1 cellular context compared by ENCODE assay signal in genomic region chr1:235129774-235130570, GRCh38.
TF ChIP-seq lines count a peak whose summit lies in the region.

No MANE protein-coding gene starts in this region.

TF ChIP-seq in H1, 55 proteins besides CTCF, POLR2A, EP300 and RAD21:
- no peak for TF ChIP-seq EGR1 (IDR thresholded peaks at IDR 0.05; ENCODE audit: borderline replicate concordance, low read depth, low read length)
- TF ChIP-seq JUN (IDR thresholded peaks at IDR 0.05; ENCODE audit: low read depth, low read length) = no peak
- TF ChIP-seq TEAD4 (IDR thresholded peaks at IDR 0.05; ENCODE audit: low read depth, low read length) = peak; percentile 80
- TF ChIP-seq, protein P1, sequence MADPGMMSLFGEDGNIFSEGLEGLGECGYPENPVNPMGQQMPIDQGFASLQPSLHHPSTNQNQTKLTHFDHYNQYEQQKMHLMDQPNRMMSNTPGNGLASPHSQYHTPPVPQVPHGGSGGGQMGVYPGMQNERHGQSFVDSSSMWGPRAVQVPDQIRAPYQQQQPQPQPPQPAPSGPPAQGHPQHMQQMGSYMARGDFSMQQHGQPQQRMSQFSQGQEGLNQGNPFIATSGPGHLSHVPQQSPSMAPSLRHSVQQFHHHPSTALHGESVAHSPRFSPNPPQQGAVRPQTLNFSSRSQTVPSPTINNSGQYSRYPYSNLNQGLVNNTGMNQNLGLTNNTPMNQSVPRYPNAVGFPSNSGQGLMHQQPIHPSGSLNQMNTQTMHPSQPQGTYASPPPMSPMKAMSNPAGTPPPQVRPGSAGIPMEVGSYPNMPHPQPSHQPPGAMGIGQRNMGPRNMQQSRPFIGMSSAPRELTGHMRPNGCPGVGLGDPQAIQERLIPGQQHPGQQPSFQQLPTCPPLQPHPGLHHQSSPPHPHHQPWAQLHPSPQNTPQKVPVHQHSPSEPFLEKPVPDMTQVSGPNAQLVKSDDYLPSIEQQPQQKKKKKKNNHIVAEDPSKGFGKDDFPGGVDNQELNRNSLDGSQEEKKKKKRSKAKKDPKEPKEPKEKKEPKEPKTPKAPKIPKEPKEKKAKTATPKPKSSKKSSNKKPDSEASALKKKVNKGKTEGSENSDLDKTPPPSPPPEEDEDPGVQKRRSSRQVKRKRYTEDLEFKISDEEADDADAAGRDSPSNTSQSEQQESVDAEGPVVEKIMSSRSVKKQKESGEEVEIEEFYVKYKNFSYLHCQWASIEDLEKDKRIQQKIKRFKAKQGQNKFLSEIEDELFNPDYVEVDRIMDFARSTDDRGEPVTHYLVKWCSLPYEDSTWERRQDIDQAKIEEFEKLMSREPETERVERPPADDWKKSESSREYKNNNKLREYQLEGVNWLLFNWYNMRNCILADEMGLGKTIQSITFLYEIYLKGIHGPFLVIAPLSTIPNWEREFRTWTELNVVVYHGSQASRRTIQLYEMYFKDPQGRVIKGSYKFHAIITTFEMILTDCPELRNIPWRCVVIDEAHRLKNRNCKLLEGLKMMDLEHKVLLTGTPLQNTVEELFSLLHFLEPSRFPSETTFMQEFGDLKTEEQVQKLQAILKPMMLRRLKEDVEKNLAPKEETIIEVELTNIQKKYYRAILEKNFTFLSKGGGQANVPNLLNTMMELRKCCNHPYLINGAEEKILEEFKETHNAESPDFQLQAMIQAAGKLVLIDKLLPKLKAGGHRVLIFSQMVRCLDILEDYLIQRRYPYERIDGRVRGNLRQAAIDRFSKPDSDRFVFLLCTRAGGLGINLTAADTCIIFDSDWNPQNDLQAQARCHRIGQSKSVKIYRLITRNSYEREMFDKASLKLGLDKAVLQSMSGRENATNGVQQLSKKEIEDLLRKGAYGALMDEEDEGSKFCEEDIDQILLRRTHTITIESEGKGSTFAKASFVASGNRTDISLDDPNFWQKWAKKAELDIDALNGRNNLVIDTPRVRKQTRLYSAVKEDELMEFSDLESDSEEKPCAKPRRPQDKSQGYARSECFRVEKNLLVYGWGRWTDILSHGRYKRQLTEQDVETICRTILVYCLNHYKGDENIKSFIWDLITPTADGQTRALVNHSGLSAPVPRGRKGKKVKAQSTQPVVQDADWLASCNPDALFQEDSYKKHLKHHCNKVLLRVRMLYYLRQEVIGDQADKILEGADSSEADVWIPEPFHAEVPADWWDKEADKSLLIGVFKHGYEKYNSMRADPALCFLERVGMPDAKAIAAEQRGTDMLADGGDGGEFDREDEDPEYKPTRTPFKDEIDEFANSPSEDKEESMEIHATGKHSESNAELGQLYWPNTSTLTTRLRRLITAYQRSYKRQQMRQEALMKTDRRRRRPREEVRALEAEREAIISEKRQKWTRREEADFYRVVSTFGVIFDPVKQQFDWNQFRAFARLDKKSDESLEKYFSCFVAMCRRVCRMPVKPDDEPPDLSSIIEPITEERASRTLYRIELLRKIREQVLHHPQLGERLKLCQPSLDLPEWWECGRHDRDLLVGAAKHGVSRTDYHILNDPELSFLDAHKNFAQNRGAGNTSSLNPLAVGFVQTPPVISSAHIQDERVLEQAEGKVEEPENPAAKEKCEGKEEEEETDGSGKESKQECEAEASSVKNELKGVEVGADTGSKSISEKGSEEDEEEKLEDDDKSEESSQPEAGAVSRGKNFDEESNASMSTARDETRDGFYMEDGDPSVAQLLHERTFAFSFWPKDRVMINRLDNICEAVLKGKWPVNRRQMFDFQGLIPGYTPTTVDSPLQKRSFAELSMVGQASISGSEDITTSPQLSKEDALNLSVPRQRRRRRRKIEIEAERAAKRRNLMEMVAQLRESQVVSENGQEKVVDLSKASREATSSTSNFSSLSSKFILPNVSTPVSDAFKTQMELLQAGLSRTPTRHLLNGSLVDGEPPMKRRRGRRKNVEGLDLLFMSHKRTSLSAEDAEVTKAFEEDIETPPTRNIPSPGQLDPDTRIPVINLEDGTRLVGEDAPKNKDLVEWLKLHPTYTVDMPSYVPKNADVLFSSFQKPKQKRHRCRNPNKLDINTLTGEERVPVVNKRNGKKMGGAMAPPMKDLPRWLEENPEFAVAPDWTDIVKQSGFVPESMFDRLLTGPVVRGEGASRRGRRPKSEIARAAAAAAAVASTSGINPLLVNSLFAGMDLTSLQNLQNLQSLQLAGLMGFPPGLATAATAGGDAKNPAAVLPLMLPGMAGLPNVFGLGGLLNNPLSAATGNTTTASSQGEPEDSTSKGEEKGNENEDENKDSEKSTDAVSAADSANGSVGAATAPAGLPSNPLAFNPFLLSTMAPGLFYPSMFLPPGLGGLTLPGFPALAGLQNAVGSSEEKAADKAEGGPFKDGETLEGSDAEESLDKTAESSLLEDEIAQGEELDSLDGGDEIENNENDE (IDR thresholded peaks at IDR 0.05; ENCODE audit: insufficient replicate concordance, low read length) = no peak
- TF ChIP-seq ZNF274 (IDR thresholded peaks at IDR 0.05; ENCODE audit: borderline replicate concordance, extremely low read depth, low read length) = no peak
- no peak for TF ChIP-seq TCF12 (IDR thresholded peaks at IDR 0.05; ENCODE audit: low read depth, low read length)
- TF ChIP-seq TAF1 (IDR thresholded peaks at IDR 0.05; ENCODE audit: low read depth, low read length) = 0 out of 2 replicates have a peak, but pooled peaks have one; percentile 22
